3 cellular contexts compared by ENCODE assay signal in genomic region chr10:13525683-13526082, GRCh38.
TF ChIP-seq lines count a peak whose summit lies in the region.

No MANE protein-coding gene starts in this region.

TF ChIP-seq in SK-N-SH, 30 proteins besides CTCF, POLR2A, EP300 and RAD21 (continues in another document):
- TF ChIP-seq RFX5 (IDR thresholded peaks at IDR 0.05; ENCODE audit: low read length) (no peak), FOXM1 (IDR thresholded peaks at IDR 0.05; ENCODE audit: low read depth) (no peak), CHD2 (IDR thresholded peaks at IDR 0.05; ENCODE audit: low read length, partially characterized antibody) (no peak), REST (IDR thresholded peaks at IDR 0.05; ENCODE audit: low read depth, low read length) (no peak), ELF1 (IDR thresholded peaks at IDR 0.05) (no peak), YY1 (IDR thresholded peaks at IDR 0.05; ENCODE audit: low read depth) (no peak), NFIC (IDR thresholded peaks at IDR 0.05; ENCODE audit: borderline replicate concordance) (no peak), TAF1 (IDR thresholded peaks at IDR 0.05; ENCODE audit: borderline replicate concordance, low read depth, low read length) (no peak), USF2 (IDR thresholded peaks at IDR 0.05; ENCODE audit: borderline replicate concordance, low read depth, low read length) (no peak), GABPA (IDR thresholded peaks at IDR 0.05; ENCODE audit: low read depth) (no peak), FOSL2 (IDR thresholded peaks at IDR 0.05; ENCODE audit: borderline replicate concordance, low read depth) (no peak), MXI1 (IDR thresholded peaks at IDR 0.05; ENCODE audit: low read depth, low read length) (no peak), SIN3A (IDR thresholded peaks at IDR 0.05; ENCODE audit: borderline replicate concordance, low read depth, low read length) (no peak), IRF3 (IDR thresholded peaks at IDR 0.05; ENCODE audit: low read depth, low read length) (no peak), MEF2A (IDR thresholded peaks at IDR 0.05; ENCODE audit: borderline replicate concordance, low read depth) (no peak)

TF ChIP-seq in SK-N-SH treated with all-trans-retinoic acid at 6 μM for 48 hours, 23 proteins besides CTCF, POLR2A, EP300 and RAD21:
- no peak for TF ChIP-seq BACH2 (CRISPR knock-in tag; IDR thresholded peaks at IDR 0.05; ENCODE audit: borderline replicate concordance)
- no peak for TF ChIP-seq CREB5 (CRISPR knock-in tag; IDR thresholded peaks at IDR 0.05; ENCODE audit: low read depth)
- no peak for TF ChIP-seq ZNF8 (CRISPR knock-in tag; IDR thresholded peaks at IDR 0.05)
- no peak for TF ChIP-seq PPARA (CRISPR knock-in tag; IDR thresholded peaks at IDR 0.05; ENCODE audit: borderline replicate concordance)
- TF ChIP-seq OSR1 (CRISPR knock-in tag; IDR thresholded peaks at IDR 0.05): no peak
- no peak for TF ChIP-seq ARNTL (CRISPR knock-in tag; IDR thresholded peaks at IDR 0.05; ENCODE audit: borderline replicate concordance, low read depth)
- TF ChIP-seq ZNF70 (CRISPR knock-in tag; IDR thresholded peaks at IDR 0.05): no peak
- TF ChIP-seq SNAI2 (CRISPR knock-in tag; IDR thresholded peaks at IDR 0.05): no peak
- no peak; the same call in 1 of the 2 replicates for TF ChIP-seq TCF4 (CRISPR knock-in tag; IDR thresholded peaks at IDR 0.05; ENCODE audit: borderline replicate concordance)
- TF ChIP-seq POU6F1 (CRISPR knock-in tag; IDR thresholded peaks at IDR 0.05; ENCODE audit: borderline replicate concordance, low read depth): no peak

TF ChIP-seq in H1, 55 proteins besides CTCF, POLR2A, EP300 and RAD21:
- TF ChIP-seq RFX5 (IDR thresholded peaks at IDR 0.05; ENCODE audit: borderline replicate concordance, low read depth, low read length) (no peak), CBX5 (IDR thresholded peaks at IDR 0.05; ENCODE audit: low read depth, low read length) (no peak), MAFK (IDR thresholded peaks at IDR 0.05; ENCODE audit: low read depth, low read length) (peak; percentile 80), TAF7 (optimal IDR thresholded peaks at IDR 0.05; ENCODE audit: borderline replicate concordance, low read depth, low read length) (no peak)
